ENCODE assay signal across 1 cellular context in the genomic region with DNA sequence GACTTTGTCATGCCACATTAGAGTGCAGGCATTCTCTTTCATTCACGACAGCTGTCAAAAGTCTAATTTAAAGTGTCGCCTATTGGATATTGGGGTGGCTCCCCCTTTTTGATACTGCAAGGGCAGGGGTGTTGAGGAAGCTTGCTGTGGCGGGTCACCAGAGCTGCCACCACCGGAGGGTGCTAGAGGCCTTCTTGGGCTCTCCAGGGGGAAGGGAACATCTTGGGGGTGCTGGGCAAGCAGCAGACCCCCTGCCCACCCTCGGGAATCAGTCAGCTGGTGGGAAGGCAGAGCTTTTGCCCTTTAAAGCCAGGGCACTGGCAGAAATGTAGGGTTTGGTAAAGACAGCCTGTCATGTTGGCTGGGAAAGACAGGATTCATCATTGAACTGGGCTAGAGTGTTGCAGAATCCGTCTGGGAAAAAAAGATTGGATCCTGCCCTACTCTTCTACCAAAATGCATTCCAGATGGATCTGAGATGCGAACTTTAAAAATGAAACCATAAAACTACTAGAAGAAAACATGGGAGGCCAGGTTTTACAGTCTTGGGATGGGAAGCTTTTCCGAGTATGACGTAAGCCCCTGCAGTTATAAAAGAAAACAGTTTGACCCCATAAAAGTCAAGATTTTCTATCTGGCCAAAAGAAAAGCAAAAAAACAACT.
TF ChIP-seq lines count a peak whose summit lies in the region.

No MANE protein-coding gene starts in this region.

TF ChIP-seq in WTC11, 78 proteins besides CTCF, POLR2A, EP300 and RAD21 (continued from another document):
- TF ChIP-seq PRDM15 (CRISPR knock-in tag; IDR thresholded peaks at IDR 0.05) (no peak), ZNF263 (CRISPR knock-in tag; IDR thresholded peaks at IDR 0.05; ENCODE audit: low read depth) (no peak), ZNF121 (CRISPR knock-in tag; IDR thresholded peaks at IDR 0.05) (no peak)
